In the genomic region with DNA sequence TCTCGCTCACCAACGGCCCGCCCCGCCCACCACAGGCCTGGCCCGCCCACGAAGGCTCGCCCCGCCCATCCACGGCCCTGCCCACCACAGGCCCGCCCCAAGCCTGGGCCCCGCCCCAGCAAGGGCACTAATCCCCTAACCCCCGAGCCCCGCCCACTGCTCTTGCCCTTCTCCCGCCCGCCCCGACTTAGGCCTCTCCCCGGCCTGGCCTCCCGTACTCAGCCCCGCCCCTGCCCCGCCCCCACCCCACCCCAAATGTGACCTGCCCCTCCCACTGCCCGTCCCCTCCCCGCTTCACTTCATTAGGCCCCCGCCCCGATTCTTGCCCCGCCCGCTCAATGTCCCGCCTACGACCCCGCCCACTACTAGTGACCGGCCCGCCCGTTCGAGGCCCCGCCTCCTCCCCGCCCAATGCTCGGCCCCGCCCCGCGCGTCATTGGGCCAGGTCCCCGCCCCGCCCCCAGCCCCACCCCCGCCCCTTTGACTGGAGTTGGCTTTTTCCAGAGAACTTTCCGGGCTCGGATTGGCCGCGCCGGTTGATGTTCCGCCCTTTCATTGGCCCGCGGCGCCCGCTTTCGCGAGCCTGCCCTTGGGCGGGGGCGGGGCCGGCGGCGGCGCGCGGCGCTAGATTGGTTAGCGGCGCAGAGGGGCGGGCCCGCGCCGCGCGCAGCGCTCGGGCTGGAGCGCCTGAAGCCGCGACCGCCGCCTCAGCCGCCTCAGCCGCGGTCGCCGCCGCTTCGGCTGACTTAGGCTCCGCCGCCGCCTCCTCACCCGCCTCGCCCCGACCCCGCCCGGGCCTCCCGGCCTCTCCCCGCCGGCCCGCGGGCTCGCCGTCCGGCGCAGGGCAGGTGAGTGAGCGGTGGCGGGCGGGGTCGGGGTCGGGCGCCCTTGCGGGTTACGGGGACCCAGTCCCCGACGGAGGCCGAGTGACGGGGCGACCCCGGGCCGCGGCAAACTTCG, we compare ENCODE assay signal across 1 cellular context.
TF ChIP-seq lines count a peak whose summit lies in the region.

A gene (plus strand): TSS at position 705 of the 960 bp plus-strand sequence. CDS start 206,361 bp downstream, outside the sequence.

TF ChIP-seq in K562, 482 proteins besides CTCF, POLR2A, EP300 and RAD21 (continued from another document and continues in another):
- TF ChIP-seq CTBP1 (IDR thresholded peaks at IDR 0.05; ENCODE audit: borderline replicate concordance) (peak; percentile 89), FOS (IDR thresholded peaks at IDR 0.05; ENCODE audit: extremely low read depth, insufficient read length) (peak; percentile 62), KLF16 (IDR thresholded peaks at IDR 0.05) (no peak), ZNF77 (CRISPR knock-in tag; IDR thresholded peaks at IDR 0.05) (no peak), CCNT2 (IDR thresholded peaks at IDR 0.05; ENCODE audit: borderline replicate concordance, extremely low read depth, insufficient read length, low read depth, low read length) (peak; percentile 16), FOXJ2 (tag; IDR thresholded peaks at IDR 0.05) (no peak), RBM25 (IDR thresholded peaks at IDR 0.05; ENCODE audit: low read depth, low read length, severe bottlenecking) (peak; percentile 66), BRCA1 (IDR thresholded peaks at IDR 0.05) (no peak), BRCA1 (CRISPR knock-in tag; IDR thresholded peaks at IDR 0.05) (no peak), GABPA (tag; conservative IDR thresholded peaks at IDR 0.05; ENCODE audit: low read depth) (no peak), MTA1 (IDR thresholded peaks at IDR 0.05; ENCODE audit: borderline replicate concordance) (no peak), CREM (IDR thresholded peaks at IDR 0.05; ENCODE audit: low read depth) (0 out of 2 replicates have a peak, but pooled peaks have one; percentile 9), ZBTB8A (IDR thresholded peaks at IDR 0.05; ENCODE audit: partially characterized antibody) (no peak), MXI1 (IDR thresholded peaks at IDR 0.05; ENCODE audit: low read depth, low read length) (no peak), CXXC5 (CRISPR knock-in tag; IDR thresholded peaks at IDR 0.05) (peak; percentile 65), SP1 (CRISPR knock-in tag; IDR thresholded peaks at IDR 0.05) (peak; percentile 42; the same call in 1 of the 2 replicates), C11orf30 (IDR thresholded peaks at IDR 0.05; ENCODE audit: low read depth) (no peak), NONO (IDR thresholded peaks at IDR 0.05; ENCODE audit: low read depth in 2 of 2, low read length in 1 of 2) (0 out of 4 replicates have a peak, but pooled peaks of 1 of the 2 experiments have one; percentile 25), EHMT2 (IDR thresholded peaks at IDR 0.05) (no peak)
- TF ChIP-seq, protein P1, sequence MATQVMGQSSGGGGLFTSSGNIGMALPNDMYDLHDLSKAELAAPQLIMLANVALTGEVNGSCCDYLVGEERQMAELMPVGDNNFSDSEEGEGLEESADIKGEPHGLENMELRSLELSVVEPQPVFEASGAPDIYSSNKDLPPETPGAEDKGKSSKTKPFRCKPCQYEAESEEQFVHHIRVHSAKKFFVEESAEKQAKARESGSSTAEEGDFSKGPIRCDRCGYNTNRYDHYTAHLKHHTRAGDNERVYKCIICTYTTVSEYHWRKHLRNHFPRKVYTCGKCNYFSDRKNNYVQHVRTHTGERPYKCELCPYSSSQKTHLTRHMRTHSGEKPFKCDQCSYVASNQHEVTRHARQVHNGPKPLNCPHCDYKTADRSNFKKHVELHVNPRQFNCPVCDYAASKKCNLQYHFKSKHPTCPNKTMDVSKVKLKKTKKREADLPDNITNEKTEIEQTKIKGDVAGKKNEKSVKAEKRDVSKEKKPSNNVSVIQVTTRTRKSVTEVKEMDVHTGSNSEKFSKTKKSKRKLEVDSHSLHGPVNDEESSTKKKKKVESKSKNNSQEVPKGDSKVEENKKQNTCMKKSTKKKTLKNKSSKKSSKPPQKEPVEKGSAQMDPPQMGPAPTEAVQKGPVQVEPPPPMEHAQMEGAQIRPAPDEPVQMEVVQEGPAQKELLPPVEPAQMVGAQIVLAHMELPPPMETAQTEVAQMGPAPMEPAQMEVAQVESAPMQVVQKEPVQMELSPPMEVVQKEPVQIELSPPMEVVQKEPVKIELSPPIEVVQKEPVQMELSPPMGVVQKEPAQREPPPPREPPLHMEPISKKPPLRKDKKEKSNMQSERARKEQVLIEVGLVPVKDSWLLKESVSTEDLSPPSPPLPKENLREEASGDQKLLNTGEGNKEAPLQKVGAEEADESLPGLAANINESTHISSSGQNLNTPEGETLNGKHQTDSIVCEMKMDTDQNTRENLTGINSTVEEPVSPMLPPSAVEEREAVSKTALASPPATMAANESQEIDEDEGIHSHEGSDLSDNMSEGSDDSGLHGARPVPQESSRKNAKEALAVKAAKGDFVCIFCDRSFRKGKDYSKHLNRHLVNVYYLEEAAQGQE (CRISPR knock-in tag; IDR thresholded peaks at IDR 0.05; ENCODE audit: low read depth) = peak; percentile 81
- TF ChIP-seq, protein P2, sequence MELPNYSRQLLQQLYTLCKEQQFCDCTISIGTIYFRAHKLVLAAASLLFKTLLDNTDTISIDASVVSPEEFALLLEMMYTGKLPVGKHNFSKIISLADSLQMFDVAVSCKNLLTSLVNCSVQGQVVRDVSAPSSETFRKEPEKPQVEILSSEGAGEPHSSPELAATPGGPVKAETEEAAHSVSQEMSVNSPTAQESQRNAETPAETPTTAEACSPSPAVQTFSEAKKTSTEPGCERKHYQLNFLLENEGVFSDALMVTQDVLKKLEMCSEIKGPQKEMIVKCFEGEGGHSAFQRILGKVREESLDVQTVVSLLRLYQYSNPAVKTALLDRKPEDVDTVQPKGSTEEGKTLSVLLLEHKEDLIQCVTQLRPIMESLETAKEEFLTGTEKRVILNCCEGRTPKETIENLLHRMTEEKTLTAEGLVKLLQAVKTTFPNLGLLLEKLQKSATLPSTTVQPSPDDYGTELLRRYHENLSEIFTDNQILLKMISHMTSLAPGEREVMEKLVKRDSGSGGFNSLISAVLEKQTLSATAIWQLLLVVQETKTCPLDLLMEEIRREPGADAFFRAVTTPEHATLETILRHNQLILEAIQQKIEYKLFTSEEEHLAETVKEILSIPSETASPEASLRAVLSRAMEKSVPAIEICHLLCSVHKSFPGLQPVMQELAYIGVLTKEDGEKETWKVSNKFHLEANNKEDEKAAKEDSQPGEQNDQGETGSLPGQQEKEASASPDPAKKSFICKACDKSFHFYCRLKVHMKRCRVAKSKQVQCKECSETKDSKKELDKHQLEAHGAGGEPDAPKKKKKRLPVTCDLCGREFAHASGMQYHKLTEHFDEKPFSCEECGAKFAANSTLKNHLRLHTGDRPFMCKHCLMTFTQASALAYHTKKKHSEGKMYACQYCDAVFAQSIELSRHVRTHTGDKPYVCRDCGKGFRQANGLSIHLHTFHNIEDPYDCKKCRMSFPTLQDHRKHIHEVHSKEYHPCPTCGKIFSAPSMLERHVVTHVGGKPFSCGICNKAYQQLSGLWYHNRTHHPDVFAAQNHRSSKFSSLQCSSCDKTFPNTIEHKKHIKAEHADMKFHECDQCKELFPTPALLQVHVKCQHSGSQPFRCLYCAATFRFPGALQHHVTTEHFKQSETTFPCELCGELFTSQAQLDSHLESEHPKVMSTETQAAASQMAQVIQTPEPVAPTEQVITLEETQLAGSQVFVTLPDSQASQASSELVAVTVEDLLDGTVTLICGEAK (IDR thresholded peaks at IDR 0.05) = no peak
- TF ChIP-seq, protein P2 (CRISPR knock-in tag; IDR thresholded peaks at IDR 0.05) = no peak
- TF ChIP-seq, protein P3, sequence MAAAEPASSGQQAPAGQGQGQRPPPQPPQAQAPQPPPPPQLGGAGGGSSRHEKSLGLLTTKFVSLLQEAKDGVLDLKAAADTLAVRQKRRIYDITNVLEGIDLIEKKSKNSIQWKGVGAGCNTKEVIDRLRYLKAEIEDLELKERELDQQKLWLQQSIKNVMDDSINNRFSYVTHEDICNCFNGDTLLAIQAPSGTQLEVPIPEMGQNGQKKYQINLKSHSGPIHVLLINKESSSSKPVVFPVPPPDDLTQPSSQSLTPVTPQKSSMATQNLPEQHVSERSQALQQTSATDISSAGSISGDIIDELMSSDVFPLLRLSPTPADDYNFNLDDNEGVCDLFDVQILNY (CRISPR knock-in tag; IDR thresholded peaks at IDR 0.05) = no peak
- TF ChIP-seq, protein P4, sequence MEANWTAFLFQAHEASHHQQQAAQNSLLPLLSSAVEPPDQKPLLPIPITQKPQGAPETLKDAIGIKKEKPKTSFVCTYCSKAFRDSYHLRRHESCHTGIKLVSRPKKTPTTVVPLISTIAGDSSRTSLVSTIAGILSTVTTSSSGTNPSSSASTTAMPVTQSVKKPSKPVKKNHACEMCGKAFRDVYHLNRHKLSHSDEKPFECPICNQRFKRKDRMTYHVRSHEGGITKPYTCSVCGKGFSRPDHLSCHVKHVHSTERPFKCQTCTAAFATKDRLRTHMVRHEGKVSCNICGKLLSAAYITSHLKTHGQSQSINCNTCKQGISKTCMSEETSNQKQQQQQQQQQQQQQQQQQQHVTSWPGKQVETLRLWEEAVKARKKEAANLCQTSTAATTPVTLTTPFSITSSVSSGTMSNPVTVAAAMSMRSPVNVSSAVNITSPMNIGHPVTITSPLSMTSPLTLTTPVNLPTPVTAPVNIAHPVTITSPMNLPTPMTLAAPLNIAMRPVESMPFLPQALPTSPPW (CRISPR knock-in tag; IDR thresholded peaks at IDR 0.05) = peak; percentile 86
- TF ChIP-seq, protein P5, sequence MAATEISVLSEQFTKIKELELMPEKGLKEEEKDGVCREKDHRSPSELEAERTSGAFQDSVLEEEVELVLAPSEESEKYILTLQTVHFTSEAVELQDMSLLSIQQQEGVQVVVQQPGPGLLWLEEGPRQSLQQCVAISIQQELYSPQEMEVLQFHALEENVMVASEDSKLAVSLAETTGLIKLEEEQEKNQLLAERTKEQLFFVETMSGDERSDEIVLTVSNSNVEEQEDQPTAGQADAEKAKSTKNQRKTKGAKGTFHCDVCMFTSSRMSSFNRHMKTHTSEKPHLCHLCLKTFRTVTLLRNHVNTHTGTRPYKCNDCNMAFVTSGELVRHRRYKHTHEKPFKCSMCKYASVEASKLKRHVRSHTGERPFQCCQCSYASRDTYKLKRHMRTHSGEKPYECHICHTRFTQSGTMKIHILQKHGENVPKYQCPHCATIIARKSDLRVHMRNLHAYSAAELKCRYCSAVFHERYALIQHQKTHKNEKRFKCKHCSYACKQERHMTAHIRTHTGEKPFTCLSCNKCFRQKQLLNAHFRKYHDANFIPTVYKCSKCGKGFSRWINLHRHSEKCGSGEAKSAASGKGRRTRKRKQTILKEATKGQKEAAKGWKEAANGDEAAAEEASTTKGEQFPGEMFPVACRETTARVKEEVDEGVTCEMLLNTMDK (IDR thresholded peaks at IDR 0.05; ENCODE audit: borderline replicate concordance, insufficient read depth, low read depth, low read length, poor library complexity, severe bottlenecking) = no peak
- TF ChIP-seq, protein P6, sequence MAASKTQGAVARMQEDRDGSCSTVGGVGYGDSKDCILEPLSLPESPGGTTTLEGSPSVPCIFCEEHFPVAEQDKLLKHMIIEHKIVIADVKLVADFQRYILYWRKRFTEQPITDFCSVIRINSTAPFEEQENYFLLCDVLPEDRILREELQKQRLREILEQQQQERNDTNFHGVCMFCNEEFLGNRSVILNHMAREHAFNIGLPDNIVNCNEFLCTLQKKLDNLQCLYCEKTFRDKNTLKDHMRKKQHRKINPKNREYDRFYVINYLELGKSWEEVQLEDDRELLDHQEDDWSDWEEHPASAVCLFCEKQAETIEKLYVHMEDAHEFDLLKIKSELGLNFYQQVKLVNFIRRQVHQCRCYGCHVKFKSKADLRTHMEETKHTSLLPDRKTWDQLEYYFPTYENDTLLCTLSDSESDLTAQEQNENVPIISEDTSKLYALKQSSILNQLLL (CRISPR knock-in tag; IDR thresholded peaks at IDR 0.05; ENCODE audit: borderline replicate concordance) = no peak
- TF ChIP-seq, protein P7, sequence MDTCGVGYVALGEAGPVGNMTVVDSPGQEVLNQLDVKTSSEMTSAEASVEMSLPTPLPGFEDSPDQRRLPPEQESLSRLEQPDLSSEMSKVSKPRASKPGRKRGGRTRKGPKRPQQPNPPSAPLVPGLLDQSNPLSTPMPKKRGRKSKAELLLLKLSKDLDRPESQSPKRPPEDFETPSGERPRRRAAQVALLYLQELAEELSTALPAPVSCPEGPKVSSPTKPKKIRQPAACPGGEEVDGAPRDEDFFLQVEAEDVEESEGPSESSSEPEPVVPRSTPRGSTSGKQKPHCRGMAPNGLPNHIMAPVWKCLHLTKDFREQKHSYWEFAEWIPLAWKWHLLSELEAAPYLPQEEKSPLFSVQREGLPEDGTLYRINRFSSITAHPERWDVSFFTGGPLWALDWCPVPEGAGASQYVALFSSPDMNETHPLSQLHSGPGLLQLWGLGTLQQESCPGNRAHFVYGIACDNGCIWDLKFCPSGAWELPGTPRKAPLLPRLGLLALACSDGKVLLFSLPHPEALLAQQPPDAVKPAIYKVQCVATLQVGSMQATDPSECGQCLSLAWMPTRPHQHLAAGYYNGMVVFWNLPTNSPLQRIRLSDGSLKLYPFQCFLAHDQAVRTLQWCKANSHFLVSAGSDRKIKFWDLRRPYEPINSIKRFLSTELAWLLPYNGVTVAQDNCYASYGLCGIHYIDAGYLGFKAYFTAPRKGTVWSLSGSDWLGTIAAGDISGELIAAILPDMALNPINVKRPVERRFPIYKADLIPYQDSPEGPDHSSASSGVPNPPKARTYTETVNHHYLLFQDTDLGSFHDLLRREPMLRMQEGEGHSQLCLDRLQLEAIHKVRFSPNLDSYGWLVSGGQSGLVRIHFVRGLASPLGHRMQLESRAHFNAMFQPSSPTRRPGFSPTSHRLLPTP (IDR thresholded peaks at IDR 0.05; ENCODE audit: borderline replicate concordance, extremely low read depth, insufficient read length) = no peak
- TF ChIP-seq, protein P8, sequence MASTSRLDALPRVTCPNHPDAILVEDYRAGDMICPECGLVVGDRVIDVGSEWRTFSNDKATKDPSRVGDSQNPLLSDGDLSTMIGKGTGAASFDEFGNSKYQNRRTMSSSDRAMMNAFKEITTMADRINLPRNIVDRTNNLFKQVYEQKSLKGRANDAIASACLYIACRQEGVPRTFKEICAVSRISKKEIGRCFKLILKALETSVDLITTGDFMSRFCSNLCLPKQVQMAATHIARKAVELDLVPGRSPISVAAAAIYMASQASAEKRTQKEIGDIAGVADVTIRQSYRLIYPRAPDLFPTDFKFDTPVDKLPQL (IDR thresholded peaks at IDR 0.05; ENCODE audit: extremely low read depth, insufficient read length) = no peak
